15 cellular contexts compared by ENCODE assay signal in genomic region chr3:132174500-132174899, GRCh38.
A peak's percentile ranks its signal among the peaks of the same experiment; 100 is the strongest.
DNase-seq lines count a peak whose midpoint lies in the region; ATAC-seq and TF ChIP-seq lines count a peak whose summit lies in the region.
"Had no signal": no experiment of that assay in that cellular context is flagged by ENCODE, and none has a peak within 500 bp of the region (broad histone marks: within the 10 kb centered on the region; RNA-seq: fewer than 3 reads in every experiment).

No MANE protein-coding gene starts in this region.

- H2AFZ ChIP-seq in mammary epithelial cell (ENCODE audit: low read depth, low read length) = no peak overlapping the region
- H2AFZ ChIP-seq: GM23338 had no signal

- peaks cover 4% of the 10 kb centered on the region for H3K4me1 ChIP-seq in mammary epithelial cell (ENCODE audit: insufficient read depth, low read length)
- H3K4me1 ChIP-seq: SJCRH30 had no signal

- no peak overlapping the region for H3K4me2 ChIP-seq in mammary epithelial cell (ENCODE audit: insufficient read depth, low read depth, low read length)
- H3K4me2 ChIP-seq: GM23338 had no signal

- no peak overlapping the region for H3K4me3 Mint-ChIP-seq in stimulated activated memory B cell treated with anti-CD40 and anti-IgM and Interleukin-4, amounts not matched to agents 10 μg/mL and 1 μg/mL and 100 μg/mL, for 72 hours
- H3K4me3 Mint-ChIP-seq: CD14-positive monocyte, GM23338 had no signal

- BruUV-seq in mammary epithelial cell (replicated peaks; lab: Mats Ljungman, UMichigan) = no TSS peak

- DNase-seq in HT1080 (ENCODE audit: low read depth) = peak; percentile 21
- peak; percentile 66 for DNase-seq in mammary epithelial cell
- DNase-seq in fibroblast of villous mesenchyme (ENCODE audit: low read depth) = peak; percentile 2
- no peak for DNase-seq in T-helper 9 cell
- no peak for DNase-seq in GM20000 (ENCODE audit: low spot score)
- DNase-seq: Kasumi-1, NCI-H1417, NCI-H187 treated with DMSO at 0.1 percent for 48 hours, NCI-H526, SJCRH30 had no signal

- H3K4me3 ChIP-seq in mammary epithelial cell (replicated peaks in 1 of 3; ENCODE audit: insufficient read depth in 1 of 3, low read depth in 2 of 3, low read length in 3 of 3) (no peak overlapping the region), fibroblast of villous mesenchyme (ENCODE audit: low read depth, low read length) (no peak overlapping the region)
- H3K4me3 ChIP-seq: GM23338, SJCRH30 had no signal

- H3K9me3 Mint-ChIP-seq in stimulated activated memory B cell treated with anti-CD40 and anti-IgM and Interleukin-4, amounts not matched to agents 10 μg/mL and 1 μg/mL and 100 μg/mL, for 72 hours = no peaks in the 10 kb centered on the region
- H3K9me3 Mint-ChIP-seq: GM23338 had no signal

- TF ChIP-seq CTCF in mammary epithelial cell (conservative IDR thresholded peaks at IDR 0.05 in 1 of 2, IDR thresholded peaks at IDR 0.05 in 1 of 2; ENCODE audit: extremely low read depth in 1 of 2, insufficient read depth in 1 of 2, low read depth in 1 of 2, low read length in 2 of 2) (peak; percentile 29 to 62), fibroblast of villous mesenchyme (IDR thresholded peaks at IDR 0.05; ENCODE audit: insufficient read depth, low read depth, low read length) (no peak), GM20000 (IDR thresholded peaks at IDR 0.05; ENCODE audit: extremely low read depth, missing control alignments) (no peak)

- 0% methylated on average over 1 of the region's 1 CpG for WGBS in mammary epithelial cell (ENCODE audit: low coverage, missing lambda C conversion rate)

- intact Hi-C loops in mammary epithelial cell (cut with micrococcal nuclease) = loop anchor here (1.0 kb wide), 1 partner anchor 136 kb away; no protein-coding TSS in a partner anchor

- ATAC-seq in stimulated activated memory B cell treated with anti-CD40 and anti-IgM and Interleukin-4, amounts not matched to agents 10 μg/mL and 1 μg/mL and 100 μg/mL, for 72 hours = peak; percentile 18
- no peak for ATAC-seq in HG03280 (IDR thresholded peaks at IDR 0.05; ENCODE audit: unreplicated experiment)
- ATAC-seq: GM23338, HCT116 had no signal

- dilution Hi-C loops in mammary epithelial cell (cut with HindIII; ENCODE audit: low sequenced_read_pairs) = no loop called here

- H3K36me3 ChIP-seq in mammary epithelial cell (ENCODE audit: insufficient read depth, low read length) = no peaks in the 10 kb centered on the region
- H3K36me3 ChIP-seq: SJCRH30 had no signal

- CTCF ChIA-PET in mammary epithelial cell (lab: Charles Lee; ENCODE audit: low non-redundant PET) = no interaction called here

- no peak overlapping the region for H3K9ac ChIP-seq in mammary epithelial cell (ENCODE audit: insufficient read depth, low read length)

- no peaks in the 10 kb centered on the region for H3K9me3 ChIP-seq in mammary epithelial cell (replicated peaks; ENCODE audit: insufficient read depth, low read length)
- H3K9me3 ChIP-seq: SJCRH30 had no signal

- no peaks in the 10 kb centered on the region for H3K4me1 Mint-ChIP-seq in stimulated activated memory B cell treated with anti-CD40 and anti-IgM and Interleukin-4, amounts not matched to agents 10 μg/mL and 1 μg/mL and 100 μg/mL, for 72 hours
- H3K4me1 Mint-ChIP-seq: CD14-positive monocyte, GM23338 had no signal

- no peaks in the 10 kb centered on the region for H3K27me3 ChIP-seq in mammary epithelial cell (ENCODE audit: insufficient read depth, low read length)
- H3K27me3 ChIP-seq: SJCRH30 had no signal

- no peaks in the 10 kb centered on the region for H4K20me1 ChIP-seq in mammary epithelial cell (ENCODE audit: insufficient read depth, low read length)

- no peak overlapping the region for H3K27ac ChIP-seq in mammary epithelial cell (ENCODE audit: insufficient read depth, low read depth, low read length)
- H3K27ac ChIP-seq: SJCRH30 had no signal

- H3K79me2 ChIP-seq in mammary epithelial cell (ENCODE audit: insufficient read depth, low read length) = no peaks in the 10 kb centered on the region

- no peaks in the 10 kb centered on the region for H3K36me3 Mint-ChIP-seq in stimulated activated memory B cell treated with anti-CD40 and anti-IgM and Interleukin-4, amounts not matched to agents 10 μg/mL and 1 μg/mL and 100 μg/mL, for 72 hours
- H3K36me3 Mint-ChIP-seq: CD14-positive monocyte had no signal

- H3K27me3 Mint-ChIP-seq in stimulated activated memory B cell treated with anti-CD40 and anti-IgM and Interleukin-4, amounts not matched to agents 10 μg/mL and 1 μg/mL and 100 μg/mL, for 72 hours = peaks cover 15% of the 10 kb centered on the region

- in situ Hi-C loops in mammary epithelial cell (cut with MboI; ENCODE audit: low sequenced_read_pairs in 2 of 2) = loop anchor here in 1 of 2 donors (5.0 kb wide), 1 partner anchor 132 kb away; no protein-coding TSS in a partner anchor

- H3K27ac Mint-ChIP-seq in stimulated activated memory B cell treated with anti-CD40 and anti-IgM and Interleukin-4, amounts not matched to agents 10 μg/mL and 1 μg/mL and 100 μg/mL, for 72 hours = no peak overlapping the region
- H3K27ac Mint-ChIP-seq: CD14-positive monocyte, GM23338 had no signal

Comparison
In these comparisons a context has a peak if more than half of its experiments do, and no peak if none do; other contexts are left out.
1. DNase-seq: peak in HT1080 (single experiment), mammary epithelial cell (single experiment) and fibroblast of villous mesenchyme (single experiment); none in T-helper 9 cell (single experiment) and GM20000 (single experiment).
2. CTCF ChIP-seq: peak in mammary epithelial cell (2 of 2); none in fibroblast of villous mesenchyme (single experiment) and GM20000 (single experiment).